Comparison of ENCODE assay signal across 8 cellular contexts in genomic region chr15:70504305-70504951, GRCh38.
DNase-seq lines count a peak whose midpoint lies in the region; ATAC-seq and TF ChIP-seq lines count a peak whose summit lies in the region.

No MANE protein-coding gene starts in this region.

- H3K79me2 ChIP-seq in KMS-11 (ENCODE audit: insufficient read depth, low read depth), result no peaks in the 10 kb centered on the region

- H3K27me3 ChIP-seq in KMS-11 (ENCODE audit: insufficient read depth, low read depth) (no peaks in the 10 kb centered on the region), lower lobe of right lung (ENCODE audit: low read depth) (no peaks in the 10 kb centered on the region)

- H2AFZ ChIP-seq in KMS-11 (ENCODE audit: low read depth), result peak overlapping the region; percentile 53; the same call in 1 of the 2 replicates

- peak overlapping the region; percentile 91 for H3K4me2 ChIP-seq in KMS-11

- H3K27ac ChIP-seq in KMS-11 (peak overlapping the region; percentile 95), lower lobe of right lung (no peak overlapping the region)

- peaks cover 3% of the 10 kb centered on the region for H3K27me3 Mint-ChIP-seq in activated naive CD8-positive, alpha-beta T cell treated with anti-CD3 and anti-CD28 coated beads for 36 hours

- no peaks in the 10 kb centered on the region for H4K20me1 ChIP-seq in KMS-11 (ENCODE audit: insufficient read depth)

- no peaks in the 10 kb centered on the region for H3K9me3 ChIP-seq in lower lobe of right lung

- H3K36me3 ChIP-seq in KMS-11 (ENCODE audit: insufficient read depth), result no peaks in the 10 kb centered on the region
- H3K36me3 ChIP-seq in lower lobe of right lung, result no peaks in the 10 kb centered on the region

- peak overlapping the region; percentile 21 for H3K27ac Mint-ChIP-seq in activated naive CD8-positive, alpha-beta T cell treated with anti-CD3 and anti-CD28 coated beads for 36 hours

- TF ChIP-seq CTCF in KMS-11 (conservative IDR thresholded peaks at IDR 0.05; ENCODE audit: low read depth, low read length) (0 out of 2 replicates have a peak, but pooled peaks have one; percentile 2), lower lobe of right lung (IDR thresholded peaks at IDR 0.05) (no peak)

- H3K9ac ChIP-seq in KMS-11, result peak overlapping the region; percentile 69

- DNase-seq in NCI-H524 (lab: John Stamatoyannopoulos, UW), result peak; percentile 51 to 76
- DNase-seq in NCI-H524 treated with DMSO at 0.1 percent for 48 hours (lab: John Stamatoyannopoulos, UW), result no peak
- DNase-seq in activated naive CD8-positive, alpha-beta T cell treated with anti-CD3 and anti-CD28 coated beads for 36 hours, result no peak
- DNase-seq in lower lobe of right lung, result peak; percentile 69
- no peak for DNase-seq in kidney glomerular epithelial cell (lab: John Stamatoyannopoulos, UW)
- no peak for DNase-seq in central memory CD4-positive, alpha-beta T cell

- H3K4me3 ChIP-seq in KMS-11 (IDR thresholded peaks at IDR 0.05; ENCODE audit: insufficient read depth, low read depth, low read length), result no peak overlapping the region
- no peak overlapping the region for H3K4me3 ChIP-seq in lower lobe of right lung

- ATAC-seq in GM21576 (IDR thresholded peaks at IDR 0.05; ENCODE audit: unreplicated experiment) (peak; percentile 53), lower lobe of right lung (peak; percentile 26 to 55)

- peaks cover 9% of the 10 kb centered on the region for H3K36me3 Mint-ChIP-seq in activated naive CD8-positive, alpha-beta T cell treated with anti-CD3 and anti-CD28 coated beads for 36 hours

- peaks cover 64% of the 10 kb centered on the region for H3K4me1 Mint-ChIP-seq in activated naive CD8-positive, alpha-beta T cell treated with anti-CD3 and anti-CD28 coated beads for 36 hours

- H3K9me3 Mint-ChIP-seq in activated naive CD8-positive, alpha-beta T cell treated with anti-CD3 and anti-CD28 coated beads for 36 hours, result peaks cover 8% of the 10 kb centered on the region

- H3K4me3 Mint-ChIP-seq in activated naive CD8-positive, alpha-beta T cell treated with anti-CD3 and anti-CD28 coated beads for 36 hours, result no peak overlapping the region

- H3K4me1 ChIP-seq in KMS-11 (ENCODE audit: low read depth, poor library complexity, severe bottlenecking) (peaks cover 82% of the 10 kb centered on the region), lower lobe of right lung (peaks cover 47% of the 10 kb centered on the region)

- intact Hi-C loops in lower lobe of right lung (cut with DNase I), result no loop called here

Comparison
In these comparisons a context has a peak if more than half of its experiments do, and no peak if none do; other contexts are left out.
1. DNase-seq: peak in NCI-H524 (2 of 2) and lower lobe of right lung (single experiment); none in NCI-H524 treated with DMSO at 0.1 percent for 48 hours (single experiment), activated naive CD8-positive, alpha-beta T cell treated with anti-CD3 and anti-CD28 coated beads for 36 hours (single experiment), kidney glomerular epithelial cell (single experiment) and central memory CD4-positive, alpha-beta T cell (single experiment).